8 cellular contexts compared by ENCODE assay signal in genomic region chr3:187744169-187745151, GRCh38. TPM values are rescaled to one million over a fixed set of nuclear protein-coding genes. Genes with fewer than 3 reads are reported as not detected.
A peak's percentile ranks its signal among the peaks of the same experiment; 100 is the strongest.
DNase-seq lines count a peak whose midpoint lies in the region; ATAC-seq, FAIRE-seq and TF ChIP-seq lines count a peak whose summit lies in the region.

No MANE protein-coding gene starts in this region.

- H3K36me3 ChIP-seq in SK-N-MC (ENCODE audit: insufficient read depth, low read length) = peaks cover 3% of the 10 kb centered on the region
- no peaks in the 10 kb centered on the region for H3K36me3 ChIP-seq in astrocyte (ENCODE audit: insufficient read depth, low read length)
- H3K36me3 ChIP-seq in psoas muscle (ENCODE audit: insufficient read depth in 1 of 2, low read depth in 1 of 2) = no peaks in the 10 kb centered on the region

- peak overlapping the region; percentile 100 for H3K27ac Mint-ChIP-seq in astrocyte (ENCODE audit: unreplicated experiment)

- H3K4me1 Mint-ChIP-seq in astrocyte (ENCODE audit: low read depth, unreplicated experiment) = peaks cover 41% of the 10 kb centered on the region

- ATAC-seq in psoas muscle = peak; percentile 15 to 28 (median 24)
- no peak for ATAC-seq in GM18511 (IDR thresholded peaks at IDR 0.05; ENCODE audit: unreplicated experiment)

- peak overlapping the region; percentile 94 for H3K4me3 Mint-ChIP-seq in astrocyte (ENCODE audit: unreplicated experiment)

- TF ChIP-seq CTCF in AG04449 (IDR thresholded peaks at IDR 0.05; ENCODE audit: insufficient read depth, low read length, missing control alignments) = no peak
- no peak for TF ChIP-seq CTCF in HL-60 (IDR thresholded peaks at IDR 0.05; ENCODE audit: insufficient read depth, low read length)
- no peak for TF ChIP-seq CTCF in astrocyte (IDR thresholded peaks at IDR 0.05; ENCODE audit: insufficient read depth, low read depth, low read length)
- no peak for TF ChIP-seq CTCF in psoas muscle (IDR thresholded peaks at IDR 0.05)

- CTCF ChIA-PET in AG04449 (lab: Yijun Ruan, JAX) = interaction anchor here (1.2 to 6.4 kb wide), 5 partner anchors 16 to 1210 kb away, joined by 3 to 72 read pairs (median 47); no protein-coding TSS in a partner anchor

- H3K9me3 Mint-ChIP-seq in astrocyte (ENCODE audit: unreplicated experiment) = no peaks in the 10 kb centered on the region

- H3K27me3 Mint-ChIP-seq in astrocyte (ENCODE audit: low read depth, unreplicated experiment) = no peaks in the 10 kb centered on the region

- no peak overlapping the region for H2AFZ ChIP-seq in astrocyte (ENCODE audit: low read depth, low read length)

- H3K36me3 Mint-ChIP-seq in astrocyte (ENCODE audit: low read depth, unreplicated experiment) = no peaks in the 10 kb centered on the region

- H4K20me1 ChIP-seq in astrocyte (ENCODE audit: insufficient read depth, low read length) = peaks cover 19% of the 10 kb centered on the region

- FAIRE-seq in astrocyte (lab: Jason Lieb, UNC) (no peak), GM19239 (lab: Jason Lieb, UNC) (no peak)

- H3K27ac ChIP-seq in HL-60 (replicated peaks) = peak overlapping the region; percentile 95
- peak overlapping the region; percentile 98 for H3K27ac ChIP-seq in SK-N-MC
- peak overlapping the region; percentile 100 for H3K27ac ChIP-seq in astrocyte (ENCODE audit: low read depth, low read length)
- H3K27ac ChIP-seq in psoas muscle = peak overlapping the region; percentile 100

- H3K9ac ChIP-seq in SK-N-MC (ENCODE audit: insufficient read length) (peak overlapping the region; percentile 97), astrocyte (ENCODE audit: low read length) (peak overlapping the region; percentile 99)

- POLR2A ChIA-PET in AG04449 (lab: Yijun Ruan, JAX) = interaction anchor here (0.6 to 1.9 kb wide), 21 partner anchors 15 to 1210 kb away, joined by 3 to 19 read pairs (median 4); partner anchors contain the start of gene LPP

- H3K4me1 ChIP-seq in astrocyte (ENCODE audit: insufficient read depth, low read length) (peaks cover 29% of the 10 kb centered on the region), psoas muscle (peaks cover 23% of the 10 kb centered on the region)

- H3K4me2 ChIP-seq in astrocyte (ENCODE audit: low read length) = peak overlapping the region; percentile 95

- 0 to 1% (median 0%) methylated on average over 54 to 55 of the region's 55 CpGs for WGBS in psoas muscle, 3 donors

- H3K27me3 ChIP-seq in HL-60 (ENCODE audit: insufficient read depth, poor library complexity, severe bottlenecking) (no peaks in the 10 kb centered on the region), astrocyte (ENCODE audit: insufficient read depth, low read length) (no peaks in the 10 kb centered on the region), psoas muscle (ENCODE audit: insufficient read depth in 3 of 3, low read length in 2 of 3) (no peaks in the 10 kb centered on the region)

- peaks cover 47% of the 10 kb centered on the region for H3K79me2 ChIP-seq in astrocyte (ENCODE audit: insufficient read depth, low read length)

- DNase-seq in AG04449 (ENCODE audit: low read depth, low spot score) (no peak), HL-60 (ENCODE audit: low read depth in 1 of 2, low spot score in 1 of 2) (peak in 1 of 2 experiments; percentile 35), SK-N-MC (ENCODE audit: low read depth, low spot score) (no peak), astrocyte (ENCODE audit: low read depth) (peak; percentile 33), hepatic stellate cell (ENCODE audit: low spot score) (peak; percentile 45), psoas muscle (peak; percentile 62 to 81), GM19239 (ENCODE audit: insufficient read length, low spot score) (no peak)

- intact Hi-C loops in psoas muscle (cut with DNase I) = loop anchor here (1.0 to 10.0 kb wide), 10 partner anchors 173 to 840 kb away; partner anchors contain the start of gene LPP (in 1 of the 2)

- H3K9me3 ChIP-seq in SK-N-MC (ENCODE audit: low read depth, low read length) (no peaks in the 10 kb centered on the region), astrocyte (ENCODE audit: insufficient read depth, low read depth, low read length) (no peaks in the 10 kb centered on the region), psoas muscle (no peaks in the 10 kb centered on the region)

- H3K4me3 ChIP-seq in AG04449 (ENCODE audit: low read depth, low read length) = peak overlapping the region; percentile 94
- peak overlapping the region; percentile 69 for H3K4me3 ChIP-seq in HL-60 (replicated peaks; ENCODE audit: insufficient read depth, low read length)
- peak overlapping the region; percentile 87 for H3K4me3 ChIP-seq in SK-N-MC
- H3K4me3 ChIP-seq in astrocyte (ENCODE audit: insufficient read depth, low read depth, low read length) = peak overlapping the region; percentile 92
- peak overlapping the region; percentile 93 for H3K4me3 ChIP-seq in psoas muscle

RNA-seq across cellular contexts. Expression of gene BCL6, which starts 0.8 kb away (rescaled TPM):
- total RNA-seq in astrocyte (46.0 and 46.2 TPM in 2 replicates), psoas muscle (100 to 1,000 TPM; 235 to 524 (median 312) TPM)
- 100 to 1,000 TPM in 2 of 3 donors, 10 to 100 TPM in 1; 43.2 to 276 (median 172) TPM for polyA plus RNA-seq in psoas muscle

RNA-seq across cellular contexts. Expression of gene RTP2, which starts 42.1 kb away (rescaled TPM):
- total RNA-seq in astrocyte (not detected in 2 replicates), psoas muscle (1 to 10 TPM in 1 of 4 donors, under 1 TPM in 2, not detected in 1; 0.21 to 4.0 (median 0.32) TPM)
- under 1 TPM in 2 of 3 donors, not detected in 1; 0.08 to 0.66 TPM for polyA plus RNA-seq in psoas muscle

Comparison
In these comparisons a context has a peak if more than half of its experiments do, and no peak if none do; other contexts are left out.
1. DNase-seq: peak in astrocyte (single experiment), hepatic stellate cell (single experiment) and psoas muscle (2 of 2); none in AG04449 (single experiment), SK-N-MC (single experiment) and GM19239 (single experiment).
2. Peak in every context shown above with its lines, with median percentiles within 50 percentile points of each other: H3K4me3 ChIP-seq and H3K27ac ChIP-seq.